In genomic region chr7:151087247-151088018, GRCh38 we compare ENCODE assay signal across 1 cellular context.
TF ChIP-seq lines count a peak whose summit lies in the region.

No MANE protein-coding gene starts in this region.

TF ChIP-seq in WTC11, 78 proteins besides CTCF, POLR2A, EP300 and RAD21 (continued from another document):
- no peak for TF ChIP-seq AFF4 (CRISPR knock-in tag; IDR thresholded peaks at IDR 0.05; ENCODE audit: borderline replicate concordance)
- no peak for TF ChIP-seq SMAD4 (CRISPR knock-in tag; IDR thresholded peaks at IDR 0.05)
